11 cellular contexts compared by ENCODE assay signal in the genomic region with DNA sequence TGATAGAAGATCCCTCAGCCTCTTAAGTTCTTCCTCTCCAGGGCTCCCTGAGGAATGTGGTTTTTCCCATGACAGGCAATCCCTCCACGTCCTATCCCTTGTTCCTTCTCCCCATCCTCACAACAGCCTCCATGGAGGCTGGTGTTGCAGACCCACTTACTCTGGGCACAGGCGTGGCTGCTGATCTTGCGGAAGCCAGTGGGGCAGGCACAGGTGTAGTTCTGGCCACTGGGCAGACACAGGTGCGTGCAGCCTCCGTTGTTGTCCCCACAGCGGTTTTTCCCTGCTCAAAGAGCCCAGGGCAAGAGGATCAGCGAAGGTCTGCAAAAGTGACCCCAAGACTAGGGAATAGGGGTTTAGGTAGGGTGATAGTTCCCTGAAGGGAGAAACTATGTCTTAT.
"Had no signal": no experiment of that assay in that cellular context is flagged by ENCODE, and none has a peak within 500 bp of the region (broad histone marks: within the 10 kb centered on the region; RNA-seq: fewer than 3 reads in every experiment).

No MANE protein-coding gene starts in this region.

- H3K36me3 Mint-ChIP-seq: activated CD4-positive, alpha-beta memory T cell treated with anti-CD3 and anti-CD28 coated beads for 36 hours; activated naive CD8-positive, alpha-beta T cell treated with anti-CD3 and anti-CD28 coated beads for 36 hours had no signal

- H3K4me2 ChIP-seq: KMS-11 had no signal

- H3K9ac ChIP-seq: KMS-11 had no signal

- H3K4me1 Mint-ChIP-seq: activated T-helper 17 cell treated with anti-CD3 and anti-CD28 coated beads, Interleukin-2, amount 50 U/mL, for 72 hours; WTC11 had no signal

- H3K4me3 Mint-ChIP-seq: activated CD4-positive, alpha-beta memory T cell treated with anti-CD3 and anti-CD28 coated beads for 36 hours; activated CD4-positive, alpha-beta T cell treated with anti-CD3 and anti-CD28 coated beads, Interleukin-2, amount 10 ng/mL, durations not matched to agents 7 days and 5 days; activated naive CD4-positive, alpha-beta T cell treated with anti-CD3 and anti-CD28 coated beads for 36 hours; activated naive CD8-positive, alpha-beta T cell treated with anti-CD3 and anti-CD28 coated beads for 36 hours; activated T-cell treated with anti-CD3 and anti-CD28 coated beads, Interleukin-2, amount 50 U/mL, for 4 hours; activated T-helper 17 cell treated with anti-CD3 and anti-CD28 coated beads, Interleukin-2, amount 50 U/mL, for 72 hours; T-helper 1 cell treated with Interleukin-12 subunit alpha and Interleukin-12 subunit beta and Interleukin-4 antibody, amounts not matched to agents 30 μg/mL and 1 μg/mL, for 36 hours; WTC11 had no signal

- H3K27ac ChIP-seq: KMS-11 had no signal

- DNase-seq: activated gamma-delta T cell, NCI-H510A had no signal

- H3K27ac Mint-ChIP-seq: activated CD4-positive, alpha-beta memory T cell treated with anti-CD3 and anti-CD28 coated beads for 36 hours; activated CD4-positive, alpha-beta T cell treated with anti-CD3 and anti-CD28 coated beads, Interleukin-2, amount 10 ng/mL, durations not matched to agents 7 days and 5 days; activated naive CD4-positive, alpha-beta T cell treated with anti-CD3 and anti-CD28 coated beads for 36 hours; activated naive CD8-positive, alpha-beta T cell treated with anti-CD3 and anti-CD28 coated beads for 36 hours; T-helper 1 cell treated with Interleukin-12 subunit alpha and Interleukin-12 subunit beta and Interleukin-4 antibody, amounts not matched to agents 30 μg/mL and 1 μg/mL, for 36 hours; WTC11 had no signal

- H3K27me3 Mint-ChIP-seq: activated naive CD8-positive, alpha-beta T cell treated with anti-CD3 and anti-CD28 coated beads for 36 hours had no signal

- H3K9me3 Mint-ChIP-seq: activated CD4-positive, alpha-beta memory T cell treated with anti-CD3 and anti-CD28 coated beads for 36 hours; activated CD4-positive, alpha-beta T cell treated with anti-CD3 and anti-CD28 coated beads, Interleukin-2, amount 10 ng/mL, durations not matched to agents 7 days and 5 days; activated naive CD4-positive, alpha-beta T cell treated with anti-CD3 and anti-CD28 coated beads for 36 hours; activated naive CD8-positive, alpha-beta T cell treated with anti-CD3 and anti-CD28 coated beads for 36 hours; activated T-cell treated with anti-CD3 and anti-CD28 coated beads, Interleukin-2, amount 50 U/mL, for 4 hours; activated T-helper 17 cell treated with anti-CD3 and anti-CD28 coated beads, Interleukin-2, amount 50 U/mL, for 72 hours; T-helper 1 cell treated with Interleukin-12 subunit alpha and Interleukin-12 subunit beta and Interleukin-4 antibody, amounts not matched to agents 30 μg/mL and 1 μg/mL, for 36 hours; WTC11 had no signal
